In genomic region chr2:6999161-6999877, GRCh38 we compare ENCODE assay signal across 9 cellular contexts.
DNase-seq lines count a peak whose midpoint lies in the region; ATAC-seq and TF ChIP-seq lines count a peak whose summit lies in the region.
"Had no signal": no experiment of that assay in that cellular context is flagged by ENCODE, and none has a peak within 500 bp of the region (broad histone marks: within the 10 kb centered on the region; RNA-seq: fewer than 3 reads in every experiment).

No MANE protein-coding gene starts in this region.

- POLR2A ChIA-PET in CD4-positive, alpha-beta T cell (lab: Charles Lee): no interaction called here
- POLR2A ChIA-PET in activated naive CD8-positive, alpha-beta T cell treated with anti-CD3 and anti-CD28 coated beads, Interleukin-2, amount 10 ng/mL, durations not matched to agents 7 days and 5 days (lab: Charles Lee): no interaction called here

- in situ Hi-C loops in ACHN (cut with HindIII; ENCODE audit: low pct_ligation_motif_present, low pct_unique_long_range_greater_than_20kb, low sequenced_read_pairs): no loop called here

- no peak for DNase-seq in CD4-positive, alpha-beta T cell
- DNase-seq in activated naive CD8-positive, alpha-beta T cell treated with anti-CD3 and anti-CD28 coated beads, Interleukin-2, amount 10 ng/mL, durations not matched to agents 7 days and 5 days: no peak
- DNase-seq in ACHN (no peak), cortex of kidney (lab: John Stamatoyannopoulos, UW) (no peak), NCI-H146 treated with DMSO at 0.1 percent for 48 hours (lab: John Stamatoyannopoulos, UW; ENCODE audit: unreplicated experiment) (no peak), DMS114 treated with DMSO at 0.1 percent for 48 hours (lab: John Stamatoyannopoulos, UW; ENCODE audit: unreplicated experiment) (no peak)
- DNase-seq: CD4-positive, CD25-positive, alpha-beta regulatory T cell had no signal

- peaks cover 59% of the 10 kb centered on the region for H3K36me3 Mint-ChIP-seq in CD4-positive, alpha-beta T cell (ENCODE audit: low read depth)
- H3K36me3 Mint-ChIP-seq in activated naive CD8-positive, alpha-beta T cell treated with anti-CD3 and anti-CD28 coated beads, Interleukin-2, amount 10 ng/mL, durations not matched to agents 7 days and 5 days: peaks cover 21% of the 10 kb centered on the region

- intact Hi-C loops in CD4-positive, alpha-beta T cell (cut with DNase I, micrococcal nuclease): no loop called here

- H3K4me1 Mint-ChIP-seq in CD4-positive, alpha-beta T cell (ENCODE audit: low read depth): peaks cover 46% of the 10 kb centered on the region
- H3K4me1 Mint-ChIP-seq in activated naive CD8-positive, alpha-beta T cell treated with anti-CD3 and anti-CD28 coated beads, Interleukin-2, amount 10 ng/mL, durations not matched to agents 7 days and 5 days: peaks cover 8% of the 10 kb centered on the region

- CTCF ChIA-PET in CD4-positive, alpha-beta T cell (lab: Charles Lee): no interaction called here

- no peak for TF ChIP-seq CTCF in CD4-positive, alpha-beta T cell (IDR thresholded peaks at IDR 0.05)

- H3K27ac ChIP-seq in CD4-positive, alpha-beta T cell (ENCODE audit: low read depth, low read length): no peak overlapping the region

- H3K4me3 Mint-ChIP-seq in CD4-positive, alpha-beta T cell: no peak overlapping the region
- no peak overlapping the region for H3K4me3 Mint-ChIP-seq in activated naive CD8-positive, alpha-beta T cell treated with anti-CD3 and anti-CD28 coated beads, Interleukin-2, amount 10 ng/mL, durations not matched to agents 7 days and 5 days
- H3K4me3 Mint-ChIP-seq: CD4-positive, CD25-positive, alpha-beta regulatory T cell had no signal

- H3K27me3 Mint-ChIP-seq in CD4-positive, alpha-beta T cell: no peaks in the 10 kb centered on the region
- no peaks in the 10 kb centered on the region for H3K27me3 Mint-ChIP-seq in activated naive CD8-positive, alpha-beta T cell treated with anti-CD3 and anti-CD28 coated beads, Interleukin-2, amount 10 ng/mL, durations not matched to agents 7 days and 5 days
- H3K27me3 Mint-ChIP-seq: CD4-positive, CD25-positive, alpha-beta regulatory T cell had no signal

- peak overlapping the region; percentile 42 for H3K27ac Mint-ChIP-seq in CD4-positive, alpha-beta T cell
- peak overlapping the region; percentile 68 for H3K27ac Mint-ChIP-seq in activated naive CD8-positive, alpha-beta T cell treated with anti-CD3 and anti-CD28 coated beads, Interleukin-2, amount 10 ng/mL, durations not matched to agents 7 days and 5 days

- no peaks in the 10 kb centered on the region for H3K9me3 Mint-ChIP-seq in CD4-positive, alpha-beta T cell
- no peaks in the 10 kb centered on the region for H3K9me3 Mint-ChIP-seq in activated naive CD8-positive, alpha-beta T cell treated with anti-CD3 and anti-CD28 coated beads, Interleukin-2, amount 10 ng/mL, durations not matched to agents 7 days and 5 days
- H3K9me3 Mint-ChIP-seq: CD4-positive, CD25-positive, alpha-beta regulatory T cell had no signal

- no peaks in the 10 kb centered on the region for H3K27me3 ChIP-seq in CD4-positive, alpha-beta T cell (ENCODE audit: control insufficient read depth, insufficient read depth, low read length)

- H3K9me3 ChIP-seq in CD4-positive, alpha-beta T cell (ENCODE audit: control insufficient read depth, low read length): no peaks in the 10 kb centered on the region

- no peak for ATAC-seq in CD4-positive, alpha-beta T cell (ENCODE audit: poor library complexity)
- ATAC-seq in GM19395 (IDR thresholded peaks at IDR 0.05; ENCODE audit: unreplicated experiment): peak; percentile 91
- ATAC-seq in HG03064 (IDR thresholded peaks at IDR 0.05; ENCODE audit: low read depth, unreplicated experiment): peak; percentile 71
- ATAC-seq in activated naive CD8-positive, alpha-beta T cell treated with anti-CD3 and anti-CD28 coated beads, Interleukin-2, amount 10 ng/mL, durations not matched to agents 7 days and 5 days (ENCODE audit: low read depth): no peak

Comparison
In these comparisons a context has a peak if more than half of its experiments do, and no peak if none do; other contexts are left out.
1. ATAC-seq: peak in GM19395 (single experiment) and HG03064 (single experiment); none in CD4-positive, alpha-beta T cell (single experiment) and activated naive CD8-positive, alpha-beta T cell treated with anti-CD3 and anti-CD28 coated beads, Interleukin-2, amount 10 ng/mL, durations not matched to agents 7 days and 5 days (single experiment).